ENCODE assay signal across 1 cellular context in the genomic region with DNA sequence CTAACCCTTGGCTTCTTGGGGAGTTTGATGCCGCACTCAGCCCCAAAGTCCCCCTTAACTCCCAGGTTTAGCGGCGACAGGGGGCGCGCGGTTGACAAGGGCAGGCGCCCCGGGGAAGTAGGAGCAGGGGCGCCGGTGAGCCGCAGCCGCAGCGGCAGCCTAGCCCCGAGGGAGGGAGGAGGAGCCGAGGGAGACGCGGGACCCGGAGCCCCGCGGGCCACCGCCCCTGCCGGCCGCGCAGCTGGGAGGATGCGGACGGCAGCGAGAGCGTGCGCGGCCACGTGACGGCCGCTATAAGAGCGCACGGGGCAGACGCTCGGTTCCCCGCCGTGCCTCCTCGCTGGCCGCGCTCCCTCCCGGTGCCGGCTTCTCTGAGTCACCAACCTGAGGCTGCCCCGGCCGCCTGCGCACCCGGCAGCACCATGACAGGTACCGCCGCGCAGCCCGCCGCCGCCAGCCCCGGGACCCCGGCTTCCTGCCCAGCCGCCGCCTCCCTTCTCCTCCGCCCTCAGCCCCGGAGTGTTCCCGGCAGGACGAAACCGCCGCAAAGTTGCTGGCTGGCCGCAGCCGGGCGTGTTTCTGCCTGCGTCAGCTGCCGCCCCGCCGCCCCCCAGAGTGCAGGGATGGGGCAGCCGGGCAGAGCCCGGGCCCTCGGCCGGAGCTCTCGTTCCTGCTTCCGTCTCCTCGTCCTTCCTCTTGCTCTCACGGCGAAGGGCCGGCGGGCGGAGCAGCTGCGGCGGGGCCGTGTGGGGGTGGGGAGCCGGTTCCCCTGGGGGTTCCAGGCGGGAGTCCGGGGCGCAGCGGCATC.
TF ChIP-seq lines count a peak whose summit lies in the region.

A gene (plus strand): TSS at position 322 of the 808 bp plus-strand sequence. CDS start 101 bp downstream, at position 423.

TF ChIP-seq in HepG2, 621 proteins besides CTCF, POLR2A, EP300 and RAD21 (continued from another document and continues in another):
- TF ChIP-seq, protein P1, sequence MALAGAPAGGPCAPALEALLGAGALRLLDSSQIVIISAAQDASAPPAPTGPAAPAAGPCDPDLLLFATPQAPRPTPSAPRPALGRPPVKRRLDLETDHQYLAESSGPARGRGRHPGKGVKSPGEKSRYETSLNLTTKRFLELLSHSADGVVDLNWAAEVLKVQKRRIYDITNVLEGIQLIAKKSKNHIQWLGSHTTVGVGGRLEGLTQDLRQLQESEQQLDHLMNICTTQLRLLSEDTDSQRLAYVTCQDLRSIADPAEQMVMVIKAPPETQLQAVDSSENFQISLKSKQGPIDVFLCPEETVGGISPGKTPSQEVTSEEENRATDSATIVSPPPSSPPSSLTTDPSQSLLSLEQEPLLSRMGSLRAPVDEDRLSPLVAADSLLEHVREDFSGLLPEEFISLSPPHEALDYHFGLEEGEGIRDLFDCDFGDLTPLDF (CRISPR knock-in tag; IDR thresholded peaks at IDR 0.05) = 0 out of 2 replicates have a peak, but pooled peaks have one; percentile 37
- no peak for TF ChIP-seq RFXANK (CRISPR knock-in tag; IDR thresholded peaks at IDR 0.05)
- TF ChIP-seq, protein P2, sequence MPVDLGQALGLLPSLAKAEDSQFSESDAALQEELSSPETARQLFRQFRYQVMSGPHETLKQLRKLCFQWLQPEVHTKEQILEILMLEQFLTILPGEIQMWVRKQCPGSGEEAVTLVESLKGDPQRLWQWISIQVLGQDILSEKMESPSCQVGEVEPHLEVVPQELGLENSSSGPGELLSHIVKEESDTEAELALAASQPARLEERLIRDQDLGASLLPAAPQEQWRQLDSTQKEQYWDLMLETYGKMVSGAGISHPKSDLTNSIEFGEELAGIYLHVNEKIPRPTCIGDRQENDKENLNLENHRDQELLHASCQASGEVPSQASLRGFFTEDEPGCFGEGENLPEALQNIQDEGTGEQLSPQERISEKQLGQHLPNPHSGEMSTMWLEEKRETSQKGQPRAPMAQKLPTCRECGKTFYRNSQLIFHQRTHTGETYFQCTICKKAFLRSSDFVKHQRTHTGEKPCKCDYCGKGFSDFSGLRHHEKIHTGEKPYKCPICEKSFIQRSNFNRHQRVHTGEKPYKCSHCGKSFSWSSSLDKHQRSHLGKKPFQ (CRISPR knock-in tag; IDR thresholded peaks at IDR 0.05; ENCODE audit: insufficient replicate concordance) = peak; percentile 62
- peak; percentile 63 for TF ChIP-seq ZNF263 (CRISPR knock-in tag; IDR thresholded peaks at IDR 0.05)
- TF ChIP-seq ZNF878 (CRISPR knock-in tag; IDR thresholded peaks at IDR 0.05) = peak; percentile 46; the same call in 1 of the 2 replicates
- peak; percentile 84; the same call in 1 of the 2 replicates for TF ChIP-seq SAFB2 (CRISPR knock-in tag; IDR thresholded peaks at IDR 0.05; ENCODE audit: borderline replicate concordance, low read depth)
- TF ChIP-seq ZNF709 (CRISPR knock-in tag; IDR thresholded peaks at IDR 0.05) = peak; percentile 74; the same call in 1 of the 2 replicates
- peak; percentile 62; the same call in 1 of the 2 replicates for TF ChIP-seq ZNF816 (CRISPR knock-in tag; IDR thresholded peaks at IDR 0.05; ENCODE audit: borderline replicate concordance)
- TF ChIP-seq MED13 (CRISPR knock-in tag; IDR thresholded peaks at IDR 0.05) = 0 out of 2 replicates have a peak, but pooled peaks have one; percentile 38
- peak; percentile 80 for TF ChIP-seq BHLHE40 (IDR thresholded peaks at IDR 0.05; ENCODE audit: low read length)
- TF ChIP-seq ZFX (CRISPR knock-in tag; IDR thresholded peaks at IDR 0.05; ENCODE audit: low read depth) = peak; percentile 60
- peak; percentile 10; the same call in 1 of the 2 replicates for TF ChIP-seq ZNF274 (CRISPR knock-in tag; IDR thresholded peaks at IDR 0.05)
- TF ChIP-seq ZNF317 (CRISPR knock-in tag; IDR thresholded peaks at IDR 0.05) = no peak
- 0 out of 2 replicates have a peak, but pooled peaks have one; percentile 11 for TF ChIP-seq ZNF441 (CRISPR knock-in tag; IDR thresholded peaks at IDR 0.05; ENCODE audit: borderline replicate concordance)
- peak; percentile 71; the same call in 1 of the 2 replicates for TF ChIP-seq ZIK1 (CRISPR knock-in tag; IDR thresholded peaks at IDR 0.05; ENCODE audit: borderline replicate concordance, low read depth)
- peak; percentile 48 for TF ChIP-seq ZNF768 (CRISPR knock-in tag; IDR thresholded peaks at IDR 0.05)
- TF ChIP-seq AGO2 (optimal IDR thresholded peaks at IDR 0.05; ENCODE audit: low read depth, low read length) = peak; percentile 85
- TF ChIP-seq ZNF451 (CRISPR knock-in tag; IDR thresholded peaks at IDR 0.05) = peak; percentile 51; the same call in 1 of the 2 replicates
- TF ChIP-seq ZNF329 (CRISPR knock-in tag; IDR thresholded peaks at IDR 0.05; ENCODE audit: low read depth) = peak; percentile 51
- no peak for TF ChIP-seq SOX6 (IDR thresholded peaks at IDR 0.05)
- TF ChIP-seq SOX6 (CRISPR knock-in tag; IDR thresholded peaks at IDR 0.05) = peak; percentile 34
- TF ChIP-seq SRY (CRISPR knock-in tag; IDR thresholded peaks at IDR 0.05) = peak; percentile 81; the same call in 1 of the 2 replicates
- TF ChIP-seq, protein P3, sequence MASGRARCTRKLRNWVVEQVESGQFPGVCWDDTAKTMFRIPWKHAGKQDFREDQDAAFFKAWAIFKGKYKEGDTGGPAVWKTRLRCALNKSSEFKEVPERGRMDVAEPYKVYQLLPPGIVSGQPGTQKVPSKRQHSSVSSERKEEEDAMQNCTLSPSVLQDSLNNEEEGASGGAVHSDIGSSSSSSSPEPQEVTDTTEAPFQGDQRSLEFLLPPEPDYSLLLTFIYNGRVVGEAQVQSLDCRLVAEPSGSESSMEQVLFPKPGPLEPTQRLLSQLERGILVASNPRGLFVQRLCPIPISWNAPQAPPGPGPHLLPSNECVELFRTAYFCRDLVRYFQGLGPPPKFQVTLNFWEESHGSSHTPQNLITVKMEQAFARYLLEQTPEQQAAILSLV (CRISPR knock-in tag; IDR thresholded peaks at IDR 0.05; ENCODE audit: borderline replicate concordance) = peak; percentile 87; the same call in 1 of the 2 replicates
- TF ChIP-seq, protein P4, sequence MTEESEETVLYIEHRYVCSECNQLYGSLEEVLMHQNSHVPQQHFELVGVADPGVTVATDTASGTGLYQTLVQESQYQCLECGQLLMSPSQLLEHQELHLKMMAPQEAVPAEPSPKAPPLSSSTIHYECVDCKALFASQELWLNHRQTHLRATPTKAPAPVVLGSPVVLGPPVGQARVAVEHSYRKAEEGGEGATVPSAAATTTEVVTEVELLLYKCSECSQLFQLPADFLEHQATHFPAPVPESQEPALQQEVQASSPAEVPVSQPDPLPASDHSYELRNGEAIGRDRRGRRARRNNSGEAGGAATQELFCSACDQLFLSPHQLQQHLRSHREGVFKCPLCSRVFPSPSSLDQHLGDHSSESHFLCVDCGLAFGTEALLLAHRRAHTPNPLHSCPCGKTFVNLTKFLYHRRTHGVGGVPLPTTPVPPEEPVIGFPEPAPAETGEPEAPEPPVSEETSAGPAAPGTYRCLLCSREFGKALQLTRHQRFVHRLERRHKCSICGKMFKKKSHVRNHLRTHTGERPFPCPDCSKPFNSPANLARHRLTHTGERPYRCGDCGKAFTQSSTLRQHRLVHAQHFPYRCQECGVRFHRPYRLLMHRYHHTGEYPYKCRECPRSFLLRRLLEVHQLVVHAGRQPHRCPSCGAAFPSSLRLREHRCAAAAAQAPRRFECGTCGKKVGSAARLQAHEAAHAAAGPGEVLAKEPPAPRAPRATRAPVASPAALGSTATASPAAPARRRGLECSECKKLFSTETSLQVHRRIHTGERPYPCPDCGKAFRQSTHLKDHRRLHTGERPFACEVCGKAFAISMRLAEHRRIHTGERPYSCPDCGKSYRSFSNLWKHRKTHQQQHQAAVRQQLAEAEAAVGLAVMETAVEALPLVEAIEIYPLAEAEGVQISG (CRISPR knock-in tag; IDR thresholded peaks at IDR 0.05) = peak; percentile 72; the same call in 1 of the 2 replicates
- peak; percentile 46; the same call in 1 of the 2 replicates for TF ChIP-seq ZNF232 (CRISPR knock-in tag; IDR thresholded peaks at IDR 0.05; ENCODE audit: borderline replicate concordance)
- TF ChIP-seq ZNF614 (CRISPR knock-in tag; IDR thresholded peaks at IDR 0.05; ENCODE audit: borderline replicate concordance) = 0 out of 2 replicates have a peak, but pooled peaks have one; percentile 13
- TF ChIP-seq FOXA1 (IDR thresholded peaks at IDR 0.05) = no peak
- 0 out of 2 replicates have a peak, but pooled peaks have one; percentile 2 for TF ChIP-seq FOXA1 (CRISPR knock-in tag; IDR thresholded peaks at IDR 0.05)
- TF ChIP-seq, protein P5, sequence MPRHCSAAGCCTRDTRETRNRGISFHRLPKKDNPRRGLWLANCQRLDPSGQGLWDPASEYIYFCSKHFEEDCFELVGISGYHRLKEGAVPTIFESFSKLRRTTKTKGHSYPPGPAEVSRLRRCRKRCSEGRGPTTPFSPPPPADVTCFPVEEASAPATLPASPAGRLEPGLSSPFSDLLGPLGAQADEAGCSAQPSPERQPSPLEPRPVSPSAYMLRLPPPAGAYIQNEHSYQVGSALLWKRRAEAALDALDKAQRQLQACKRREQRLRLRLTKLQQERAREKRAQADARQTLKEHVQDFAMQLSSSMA (CRISPR knock-in tag; IDR thresholded peaks at IDR 0.05) = no peak
- TF ChIP-seq, protein P6, sequence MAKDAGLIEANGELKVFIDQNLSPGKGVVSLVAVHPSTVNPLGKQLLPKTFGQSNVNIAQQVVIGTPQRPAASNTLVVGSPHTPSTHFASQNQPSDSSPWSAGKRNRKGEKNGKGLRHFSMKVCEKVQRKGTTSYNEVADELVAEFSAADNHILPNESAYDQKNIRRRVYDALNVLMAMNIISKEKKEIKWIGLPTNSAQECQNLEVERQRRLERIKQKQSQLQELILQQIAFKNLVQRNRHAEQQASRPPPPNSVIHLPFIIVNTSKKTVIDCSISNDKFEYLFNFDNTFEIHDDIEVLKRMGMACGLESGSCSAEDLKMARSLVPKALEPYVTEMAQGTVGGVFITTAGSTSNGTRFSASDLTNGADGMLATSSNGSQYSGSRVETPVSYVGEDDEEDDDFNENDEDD (CRISPR knock-in tag; IDR thresholded peaks at IDR 0.05; ENCODE audit: borderline replicate concordance) = peak; percentile 37; the same call in 1 of the 2 replicates
- TF ChIP-seq MED1 (CRISPR knock-in tag; IDR thresholded peaks at IDR 0.05) = peak; percentile 56
- no peak for TF ChIP-seq RBM39 (IDR thresholded peaks at IDR 0.05; ENCODE audit: low read depth, low read length, poor library complexity, severe bottlenecking)
- 0 out of 2 replicates have a peak, but pooled peaks have one; percentile 28 for TF ChIP-seq ZNF235 (CRISPR knock-in tag; IDR thresholded peaks at IDR 0.05; ENCODE audit: borderline replicate concordance)
- TF ChIP-seq PRMT3 (CRISPR knock-in tag; IDR thresholded peaks at IDR 0.05; ENCODE audit: borderline replicate concordance, low read depth) = no peak
- TF ChIP-seq ZBTB7B (CRISPR knock-in tag; IDR thresholded peaks at IDR 0.05) = peak; percentile 71; the same call in 1 of the 2 replicates
- TF ChIP-seq, protein P7, sequence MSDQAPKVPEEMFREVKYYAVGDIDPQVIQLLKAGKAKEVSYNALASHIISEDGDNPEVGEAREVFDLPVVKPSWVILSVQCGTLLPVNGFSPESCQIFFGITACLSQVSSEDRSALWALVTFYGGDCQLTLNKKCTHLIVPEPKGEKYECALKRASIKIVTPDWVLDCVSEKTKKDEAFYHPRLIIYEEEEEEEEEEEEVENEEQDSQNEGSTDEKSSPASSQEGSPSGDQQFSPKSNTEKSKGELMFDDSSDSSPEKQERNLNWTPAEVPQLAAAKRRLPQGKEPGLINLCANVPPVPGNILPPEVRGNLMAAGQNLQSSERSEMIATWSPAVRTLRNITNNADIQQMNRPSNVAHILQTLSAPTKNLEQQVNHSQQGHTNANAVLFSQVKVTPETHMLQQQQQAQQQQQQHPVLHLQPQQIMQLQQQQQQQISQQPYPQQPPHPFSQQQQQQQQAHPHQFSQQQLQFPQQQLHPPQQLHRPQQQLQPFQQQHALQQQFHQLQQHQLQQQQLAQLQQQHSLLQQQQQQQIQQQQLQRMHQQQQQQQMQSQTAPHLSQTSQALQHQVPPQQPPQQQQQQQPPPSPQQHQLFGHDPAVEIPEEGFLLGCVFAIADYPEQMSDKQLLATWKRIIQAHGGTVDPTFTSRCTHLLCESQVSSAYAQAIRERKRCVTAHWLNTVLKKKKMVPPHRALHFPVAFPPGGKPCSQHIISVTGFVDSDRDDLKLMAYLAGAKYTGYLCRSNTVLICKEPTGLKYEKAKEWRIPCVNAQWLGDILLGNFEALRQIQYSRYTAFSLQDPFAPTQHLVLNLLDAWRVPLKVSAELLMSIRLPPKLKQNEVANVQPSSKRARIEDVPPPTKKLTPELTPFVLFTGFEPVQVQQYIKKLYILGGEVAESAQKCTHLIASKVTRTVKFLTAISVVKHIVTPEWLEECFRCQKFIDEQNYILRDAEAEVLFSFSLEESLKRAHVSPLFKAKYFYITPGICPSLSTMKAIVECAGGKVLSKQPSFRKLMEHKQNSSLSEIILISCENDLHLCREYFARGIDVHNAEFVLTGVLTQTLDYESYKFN (CRISPR knock-in tag; conservative IDR thresholded peaks at IDR 0.05) = 0 out of 2 replicates have a peak, but pooled peaks have one; percentile 8
- TF ChIP-seq, protein P8, sequence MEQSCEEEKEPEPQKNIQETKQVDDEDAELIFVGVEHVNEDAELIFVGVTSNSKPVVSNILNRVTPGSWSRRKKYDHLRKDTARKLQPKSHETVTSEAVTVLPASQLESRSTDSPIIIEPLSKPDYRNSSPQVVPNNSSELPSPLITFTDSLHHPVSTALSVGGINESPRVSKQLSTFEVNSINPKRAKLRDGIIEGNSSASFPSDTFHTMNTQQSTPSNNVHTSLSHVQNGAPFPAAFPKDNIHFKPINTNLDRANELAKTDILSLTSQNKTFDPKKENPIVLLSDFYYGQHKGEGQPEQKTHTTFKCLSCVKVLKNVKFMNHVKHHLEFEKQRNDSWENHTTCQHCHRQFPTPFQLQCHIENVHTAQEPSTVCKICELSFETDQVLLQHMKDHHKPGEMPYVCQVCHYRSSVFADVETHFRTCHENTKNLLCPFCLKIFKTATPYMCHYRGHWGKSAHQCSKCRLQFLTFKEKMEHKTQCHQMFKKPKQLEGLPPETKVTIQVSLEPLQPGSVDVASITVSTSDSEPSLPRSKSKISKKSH (CRISPR knock-in tag; IDR thresholded peaks at IDR 0.05; ENCODE audit: borderline replicate concordance) = 0 out of 2 replicates have a peak, but pooled peaks have one; percentile 34
- TF ChIP-seq HDAC6 (IDR thresholded peaks at IDR 0.05; ENCODE audit: low read depth, low read length) = no peak
- TF ChIP-seq MTF2 (CRISPR knock-in tag; IDR thresholded peaks at IDR 0.05; ENCODE audit: borderline replicate concordance) = peak; percentile 29; the same call in 1 of the 2 replicates
- TF ChIP-seq ZNF547 (CRISPR knock-in tag; IDR thresholded peaks at IDR 0.05) = peak; percentile 41
- TF ChIP-seq FOSL2 (CRISPR knock-in tag; IDR thresholded peaks at IDR 0.05) = peak; percentile 77
- TF ChIP-seq, protein P9, sequence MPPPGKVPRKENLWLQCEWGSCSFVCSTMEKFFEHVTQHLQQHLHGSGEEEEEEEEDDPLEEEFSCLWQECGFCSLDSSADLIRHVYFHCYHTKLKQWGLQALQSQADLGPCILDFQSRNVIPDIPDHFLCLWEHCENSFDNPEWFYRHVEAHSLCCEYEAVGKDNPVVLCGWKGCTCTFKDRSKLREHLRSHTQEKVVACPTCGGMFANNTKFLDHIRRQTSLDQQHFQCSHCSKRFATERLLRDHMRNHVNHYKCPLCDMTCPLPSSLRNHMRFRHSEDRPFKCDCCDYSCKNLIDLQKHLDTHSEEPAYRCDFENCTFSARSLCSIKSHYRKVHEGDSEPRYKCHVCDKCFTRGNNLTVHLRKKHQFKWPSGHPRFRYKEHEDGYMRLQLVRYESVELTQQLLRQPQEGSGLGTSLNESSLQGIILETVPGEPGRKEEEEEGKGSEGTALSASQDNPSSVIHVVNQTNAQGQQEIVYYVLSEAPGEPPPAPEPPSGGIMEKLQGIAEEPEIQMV (CRISPR knock-in tag; IDR thresholded peaks at IDR 0.05; ENCODE audit: low read depth) = peak; percentile 87
- TF ChIP-seq IRX3 (CRISPR knock-in tag; IDR thresholded peaks at IDR 0.05; ENCODE audit: borderline replicate concordance, low read depth) = 0 out of 2 replicates have a peak, but pooled peaks have one; percentile 27
- TF ChIP-seq FLYWCH1 (CRISPR knock-in tag; IDR thresholded peaks at IDR 0.05) = no peak
- TF ChIP-seq ZNF749 (CRISPR knock-in tag; IDR thresholded peaks at IDR 0.05; ENCODE audit: borderline replicate concordance) = peak; percentile 77; the same call in 1 of the 2 replicates
